8 cellular contexts compared by ENCODE assay signal in genomic region chr17:78884148-78884870, GRCh38. TPM values are rescaled to one million over a fixed set of nuclear protein-coding genes. Genes with fewer than 3 reads are reported as not detected.
DNase-seq lines count a peak whose midpoint lies in the region; ATAC-seq and TF ChIP-seq lines count a peak whose summit lies in the region.

No MANE protein-coding gene starts in this region.

- WGBS in HUES64, result 62% methylated on average over 21 of the region's 21 CpGs
- WGBS in suprapubic skin, result 66% methylated on average over 10 of the region's 21 CpGs

- H3K9me3 ChIP-seq in HUES64 (ENCODE audit: insufficient read depth, low read depth, low read length) (no peaks in the 10 kb centered on the region), suprapubic skin (no peaks in the 10 kb centered on the region)

- H3K4me3 ChIP-seq in HUES64 (ENCODE audit: low read length) (peak overlapping the region; percentile 1; the same call in 1 of the 2 replicates), suprapubic skin (peak overlapping the region; percentile 39)

- H3K4me3 Mint-ChIP-seq in dendritic cell treated with granulocyte-macrophage colony-stimulating factor and Interleukin-4, amounts not matched to agents 40 ng/mL and 50 ng/mL, for 4 days, result peak overlapping the region; percentile 69
- H3K4me3 Mint-ChIP-seq in stimulated activated memory B cell treated with anti-CD40 and anti-IgM and Interleukin-4, amounts not matched to agents 10 μg/mL and 1 μg/mL and 100 μg/mL, for 72 hours, result no peak overlapping the region
- no peak overlapping the region for H3K4me3 Mint-ChIP-seq in activated CD4-positive, alpha-beta memory T cell treated with anti-CD3 and anti-CD28 coated beads, Interleukin-2, amount 10 ng/mL, durations not matched to agents 7 days and 5 days

- ATAC-seq in stimulated activated memory B cell treated with anti-CD40 and anti-IgM and Interleukin-4, amounts not matched to agents 10 μg/mL and 1 μg/mL and 100 μg/mL, for 72 hours, result no peak

- no peaks in the 10 kb centered on the region for H3K27me3 ChIP-seq in HUES64 (ENCODE audit: insufficient read depth, low read length)
- H3K27me3 ChIP-seq in suprapubic skin, result no peaks in the 10 kb centered on the region

- DNase-seq in medulla oblongata (ENCODE audit: extremely low spot score) (peak; percentile 81), suprapubic skin (ENCODE audit: low spot score in 2 of 2) (no peak), NCI-H1105 treated with DMSO at 0.1 percent for 48 hours (lab: John Stamatoyannopoulos, UW) (no peak)
- DNase-seq in activated CD4-positive, CD25-positive, alpha-beta regulatory T cell (lab: John Stamatoyannopoulos, UW), result no peak
- DNase-seq in activated CD4-positive, alpha-beta memory T cell treated with anti-CD3 and anti-CD28 coated beads, Interleukin-2, amount 10 ng/mL, durations not matched to agents 7 days and 5 days, result no peak

- TF ChIP-seq EP300 in suprapubic skin (IDR thresholded peaks at IDR 0.05), result no peak

- H3K9ac ChIP-seq in HUES64 (ENCODE audit: low read depth, low read length), result peak overlapping the region; percentile 54; the same call in 1 of the 2 replicates

- H3K4me1 ChIP-seq in HUES64 (ENCODE audit: insufficient read depth, low read length) (peaks cover 18% of the 10 kb centered on the region; the same call in 1 of the 2 replicates), suprapubic skin (peaks cover 68% of the 10 kb centered on the region)

- peaks cover 93% of the 10 kb centered on the region for H3K4me1 Mint-ChIP-seq in dendritic cell treated with granulocyte-macrophage colony-stimulating factor and Interleukin-4, amounts not matched to agents 40 ng/mL and 50 ng/mL, for 4 days (ENCODE audit: low read depth)
- peaks cover 38% of the 10 kb centered on the region for H3K4me1 Mint-ChIP-seq in stimulated activated memory B cell treated with anti-CD40 and anti-IgM and Interleukin-4, amounts not matched to agents 10 μg/mL and 1 μg/mL and 100 μg/mL, for 72 hours
- peaks cover 28% of the 10 kb centered on the region for H3K4me1 Mint-ChIP-seq in activated CD4-positive, alpha-beta memory T cell treated with anti-CD3 and anti-CD28 coated beads, Interleukin-2, amount 10 ng/mL, durations not matched to agents 7 days and 5 days

- no peaks in the 10 kb centered on the region for H3K36me3 ChIP-seq in HUES64 (ENCODE audit: insufficient read depth, low read length)
- no peaks in the 10 kb centered on the region for H3K36me3 ChIP-seq in suprapubic skin

- no peak for TF ChIP-seq POLR2A in suprapubic skin (IDR thresholded peaks at IDR 0.05)

- H3K9me3 Mint-ChIP-seq in dendritic cell treated with granulocyte-macrophage colony-stimulating factor and Interleukin-4, amounts not matched to agents 40 ng/mL and 50 ng/mL, for 4 days, result no peaks in the 10 kb centered on the region
- no peaks in the 10 kb centered on the region for H3K9me3 Mint-ChIP-seq in stimulated activated memory B cell treated with anti-CD40 and anti-IgM and Interleukin-4, amounts not matched to agents 10 μg/mL and 1 μg/mL and 100 μg/mL, for 72 hours
- H3K9me3 Mint-ChIP-seq in activated CD4-positive, alpha-beta memory T cell treated with anti-CD3 and anti-CD28 coated beads, Interleukin-2, amount 10 ng/mL, durations not matched to agents 7 days and 5 days, result no peaks in the 10 kb centered on the region

- CTCF ChIA-PET in activated CD4-positive, alpha-beta memory T cell treated with anti-CD3 and anti-CD28 coated beads, Interleukin-2, amount 10 ng/mL, durations not matched to agents 7 days and 5 days (lab: Charles Lee), result interaction anchor here (1.0 kb wide), 1 partner anchor 18 kb away, joined by 3 read pairs; no protein-coding TSS in a partner anchor

- H3K27ac Mint-ChIP-seq in dendritic cell treated with granulocyte-macrophage colony-stimulating factor and Interleukin-4, amounts not matched to agents 40 ng/mL and 50 ng/mL, for 4 days, result peak overlapping the region; percentile 97
- no peak overlapping the region for H3K27ac Mint-ChIP-seq in stimulated activated memory B cell treated with anti-CD40 and anti-IgM and Interleukin-4, amounts not matched to agents 10 μg/mL and 1 μg/mL and 100 μg/mL, for 72 hours
- H3K27ac Mint-ChIP-seq in activated CD4-positive, alpha-beta memory T cell treated with anti-CD3 and anti-CD28 coated beads, Interleukin-2, amount 10 ng/mL, durations not matched to agents 7 days and 5 days, result no peak overlapping the region

- no peaks in the 10 kb centered on the region for H3K27me3 Mint-ChIP-seq in dendritic cell treated with granulocyte-macrophage colony-stimulating factor and Interleukin-4, amounts not matched to agents 40 ng/mL and 50 ng/mL, for 4 days
- peaks cover 26% of the 10 kb centered on the region for H3K27me3 Mint-ChIP-seq in stimulated activated memory B cell treated with anti-CD40 and anti-IgM and Interleukin-4, amounts not matched to agents 10 μg/mL and 1 μg/mL and 100 μg/mL, for 72 hours
- peaks cover 13% of the 10 kb centered on the region for H3K27me3 Mint-ChIP-seq in activated CD4-positive, alpha-beta memory T cell treated with anti-CD3 and anti-CD28 coated beads, Interleukin-2, amount 10 ng/mL, durations not matched to agents 7 days and 5 days

- POLR2A ChIA-PET in activated CD4-positive, alpha-beta memory T cell treated with anti-CD3 and anti-CD28 coated beads, Interleukin-2, amount 10 ng/mL, durations not matched to agents 7 days and 5 days (lab: Charles Lee), result no interaction called here

- intact Hi-C loops in dendritic cell treated with granulocyte-macrophage colony-stimulating factor and Interleukin-4, amounts not matched to agents 40 ng/mL and 50 ng/mL, for 4 days (cut with micrococcal nuclease), result no loop called here

- peaks cover 70% of the 10 kb centered on the region for H3K36me3 Mint-ChIP-seq in dendritic cell treated with granulocyte-macrophage colony-stimulating factor and Interleukin-4, amounts not matched to agents 40 ng/mL and 50 ng/mL, for 4 days (ENCODE audit: low read depth)
- H3K36me3 Mint-ChIP-seq in stimulated activated memory B cell treated with anti-CD40 and anti-IgM and Interleukin-4, amounts not matched to agents 10 μg/mL and 1 μg/mL and 100 μg/mL, for 72 hours, result no peaks in the 10 kb centered on the region
- no peaks in the 10 kb centered on the region for H3K36me3 Mint-ChIP-seq in activated CD4-positive, alpha-beta memory T cell treated with anti-CD3 and anti-CD28 coated beads, Interleukin-2, amount 10 ng/mL, durations not matched to agents 7 days and 5 days (ENCODE audit: low read depth)

- H3K27ac ChIP-seq in HUES64 (ENCODE audit: low read depth, low read length) (peak overlapping the region; percentile 49), suprapubic skin (peak overlapping the region; percentile 95)

- no peak for TF ChIP-seq CTCF in suprapubic skin (IDR thresholded peaks at IDR 0.05)

RNA-seq across cellular contexts. Expression of gene CEP295NL, which starts 18.7 kb away (rescaled TPM):
- 0.10 TPM for polyA plus RNA-seq in HUES64 (2013, experiment 1 of 2)
- 0.19 TPM for polyA plus RNA-seq in HUES64 (2013, experiment 2 of 2)
- total RNA-seq in suprapubic skin, result 10 to 100 TPM in 1 of 4 donors, 1 to 10 TPM in 3; 2.4 to 11.1 (median 3.5) TPM
- total RNA-seq in activated CD4-positive, alpha-beta memory T cell treated with anti-CD3 and anti-CD28 coated beads, Interleukin-2, amount 10 ng/mL, durations not matched to agents 7 days and 5 days, result not detected

RNA-seq across cellular contexts. Expression of gene TIMP2, which starts 40.9 kb away (rescaled TPM):
- 25.5 TPM for polyA plus RNA-seq in HUES64 (2013, experiment 1 of 2)
- polyA plus RNA-seq in HUES64 (2013, experiment 2 of 2), result 30.2 TPM
- 100 to 1,000 TPM in 1 of 4 donors, 10 to 100 TPM in 3; 48.4 to 114 (median 76.0) TPM for total RNA-seq in suprapubic skin
- 1 to 10 TPM; 3.3 TPM for total RNA-seq in activated CD4-positive, alpha-beta memory T cell treated with anti-CD3 and anti-CD28 coated beads, Interleukin-2, amount 10 ng/mL, durations not matched to agents 7 days and 5 days

RNA-seq across cellular contexts. Expression of gene USP36, which starts 43.7 kb away (rescaled TPM):
- 34.8 TPM for polyA plus RNA-seq in HUES64 (2013, experiment 1 of 2)
- polyA plus RNA-seq in HUES64 (2013, experiment 2 of 2), result 28.7 TPM
- 100 to 1,000 TPM in 1 of 4 donors, 10 to 100 TPM in 3; 60.1 to 118 (median 74.4) TPM for total RNA-seq in suprapubic skin
- 10 to 100 TPM; 95.4 to 96.8 TPM for total RNA-seq in activated CD4-positive, alpha-beta memory T cell treated with anti-CD3 and anti-CD28 coated beads, Interleukin-2, amount 10 ng/mL, durations not matched to agents 7 days and 5 days

Comparison
In these comparisons a context has a peak if more than half of its experiments do, and no peak if none do; other contexts are left out.
1. RNA of gene TIMP2, which starts 40.9 kb away (total RNA-seq): 48.4 to 114 TPM in suprapubic skin; 3.3 TPM in activated CD4-positive, alpha-beta memory T cell treated with anti-CD3 and anti-CD28 coated beads, Interleukin-2, amount 10 ng/mL, durations not matched to agents 7 days and 5 days; every median in the first group is over 10 times any median in the second.